In the genomic region with DNA sequence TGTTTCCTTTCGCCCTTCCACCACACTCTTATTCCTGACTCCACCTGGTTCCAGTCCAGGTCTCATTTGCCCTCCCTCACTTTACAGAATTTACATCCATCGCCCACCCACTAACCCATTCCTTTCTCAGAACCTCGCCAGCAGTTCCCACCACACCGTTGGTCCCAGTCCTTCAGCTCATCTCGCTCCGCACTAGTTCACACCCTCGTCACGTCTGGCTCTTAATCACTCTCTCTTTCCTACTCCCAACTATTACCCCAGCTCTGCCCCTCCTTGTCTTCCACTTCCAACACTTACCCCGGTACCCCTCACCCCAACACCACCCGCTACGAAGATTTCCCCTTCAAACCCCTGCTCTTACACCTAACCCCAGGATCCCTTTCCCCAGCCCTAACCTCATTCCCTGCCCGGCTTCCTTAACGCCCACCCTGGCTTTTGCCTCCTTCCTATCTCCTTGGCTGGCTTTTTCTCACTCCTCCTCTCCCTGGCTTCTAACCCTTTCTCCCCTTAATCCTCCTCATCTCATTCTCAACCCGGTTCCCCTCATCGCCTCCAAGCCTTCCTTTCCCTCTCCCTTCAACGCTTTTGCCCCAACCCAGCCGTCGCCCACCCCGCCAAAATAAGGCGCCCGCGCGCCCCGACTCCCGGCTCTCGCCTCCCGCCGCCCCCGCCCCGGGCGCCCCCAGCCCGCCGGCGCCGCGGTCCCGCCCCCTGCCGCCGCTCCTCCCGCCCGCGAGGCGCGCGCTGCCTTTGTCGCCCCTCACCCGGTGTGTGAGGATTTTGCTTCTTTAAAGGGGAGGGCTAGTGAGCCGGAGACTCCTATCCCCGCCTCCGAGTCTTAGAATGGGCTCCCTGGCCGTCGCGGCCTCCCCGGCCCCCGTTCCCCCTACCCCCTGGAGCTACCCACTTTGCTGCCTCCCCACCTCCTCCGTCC, we compare ENCODE assay signal across 8 cellular contexts. TPM values are rescaled to one million over a fixed set of nuclear protein-coding genes. Genes with fewer than 3 reads are reported as not detected.
DNase-seq lines count a peak whose midpoint lies in the region; ATAC-seq and TF ChIP-seq lines count a peak whose summit lies in the region.

No MANE protein-coding gene starts in this region.

- H3K36me3 ChIP-seq in CD4-positive, CD25-positive, alpha-beta regulatory T cell (ENCODE audit: control insufficient read depth, insufficient read depth, low read length), result no peaks in the 10 kb centered on the region
- H3K36me3 ChIP-seq in SK-N-MC (ENCODE audit: insufficient read depth, low read length) (no peaks in the 10 kb centered on the region), esophagus (ENCODE audit: control insufficient read depth in 2 of 2, insufficient read depth in 2 of 2, low read length in 1 of 2) (no peaks in the 10 kb centered on the region)

- H3K27ac Mint-ChIP-seq in CD4-positive, CD25-positive, alpha-beta regulatory T cell, result peak overlapping the region in 1 of 3 donors; percentile 83
- H3K27ac Mint-ChIP-seq in neural crest cell (ENCODE audit: unreplicated experiment), result no peak overlapping the region

- H3K27me3 Mint-ChIP-seq in CD4-positive, CD25-positive, alpha-beta regulatory T cell, result no peaks in the 10 kb centered on the region
- no peaks in the 10 kb centered on the region for H3K27me3 Mint-ChIP-seq in neural crest cell (ENCODE audit: low read depth)

- H3K9ac ChIP-seq in SK-N-MC (ENCODE audit: insufficient read length), result peak overlapping the region; percentile 73

- H3K36me3 Mint-ChIP-seq in CD4-positive, CD25-positive, alpha-beta regulatory T cell, result no peaks in the 10 kb centered on the region
- no peaks in the 10 kb centered on the region for H3K36me3 Mint-ChIP-seq in neural crest cell (ENCODE audit: low read depth)

- H3K4me1 Mint-ChIP-seq in CD4-positive, CD25-positive, alpha-beta regulatory T cell, result peaks cover 0 to 14% (median 10%) of the 10 kb centered on the region in 4 donors
- H3K4me1 Mint-ChIP-seq in neural crest cell, result peaks cover 16% of the 10 kb centered on the region

- peak overlapping the region; percentile 88 for H3K4me3 ChIP-seq in CD4-positive, CD25-positive, alpha-beta regulatory T cell (ENCODE audit: low read depth, low read length)
- H3K4me3 ChIP-seq in SK-N-MC (peak overlapping the region; percentile 83), esophagus (ENCODE audit: low read depth in 1 of 2, low read length in 2 of 2) (peak overlapping the region; percentile 75 to 78)

- peak overlapping the region; percentile 79 for H3K27ac ChIP-seq in CD4-positive, CD25-positive, alpha-beta regulatory T cell (ENCODE audit: insufficient read depth, low read length, poor library complexity, severe bottlenecking)
- H3K27ac ChIP-seq in SK-N-MC (no peak overlapping the region), esophagus (ENCODE audit: low read depth in 2 of 2, low read length in 1 of 2) (peak overlapping the region; percentile 9 to 60)

- peaks cover 24% of the 10 kb centered on the region for H3K4me1 ChIP-seq in CD4-positive, CD25-positive, alpha-beta regulatory T cell (ENCODE audit: control insufficient read depth, insufficient read depth, low read length, poor library complexity, severe bottlenecking)
- peaks cover 0 to 6% of the 10 kb centered on the region in 2 donors for H3K4me1 ChIP-seq in esophagus (ENCODE audit: control insufficient read depth in 2 of 2, insufficient read depth in 2 of 2, low read length in 1 of 2)

- DNase-seq in CD4-positive, CD25-positive, alpha-beta regulatory T cell, result no peak
- DNase-seq in SK-N-MC (ENCODE audit: low read depth, low spot score), result no peak
- peak; percentile 3 for DNase-seq in neural crest cell (ENCODE audit: low read depth, low spot score)
- no peak for DNase-seq in NCI-H446 (lab: John Stamatoyannopoulos, UW)
- DNase-seq in NK-92 (lab: John Stamatoyannopoulos, UW; ENCODE audit: unreplicated experiment), result no peak

- peak; percentile 41 to 45 for ATAC-seq in CD4-positive, CD25-positive, alpha-beta regulatory T cell (ENCODE audit: low read depth in 2 of 2)
- ATAC-seq in GM19328 (IDR thresholded peaks at IDR 0.05; ENCODE audit: unreplicated experiment) (peak; percentile 18), HG03354 (IDR thresholded peaks at IDR 0.05; ENCODE audit: poor library complexity, severe bottlenecking, unreplicated experiment) (peak; percentile 36)

- H3K4me3 Mint-ChIP-seq in CD4-positive, CD25-positive, alpha-beta regulatory T cell, result no peak overlapping the region
- no peak overlapping the region for H3K4me3 Mint-ChIP-seq in neural crest cell

- no peaks in the 10 kb centered on the region for H3K9me3 ChIP-seq in CD4-positive, CD25-positive, alpha-beta regulatory T cell (ENCODE audit: control insufficient read depth in 2 of 2, low read length in 2 of 2)
- no peaks in the 10 kb centered on the region for H3K9me3 ChIP-seq in SK-N-MC (ENCODE audit: low read depth, low read length)
- no peaks in the 10 kb centered on the region for H3K9me3 ChIP-seq in esophagus (ENCODE audit: control insufficient read depth in 2 of 2, insufficient read depth in 1 of 2, low read depth in 1 of 2, low read length in 1 of 2)

- TF ChIP-seq CTCF in neural crest cell (conservative IDR thresholded peaks at IDR 0.05), result no peak

- WGBS in esophagus, 2 donors, result 2 to 3% methylated on average over 48 to 56 of the region's 56 CpGs

- no peaks in the 10 kb centered on the region for H3K27me3 ChIP-seq in CD4-positive, CD25-positive, alpha-beta regulatory T cell (ENCODE audit: control insufficient read depth, insufficient read depth, low read length)
- H3K27me3 ChIP-seq in esophagus (ENCODE audit: control insufficient read depth in 1 of 2, insufficient read depth in 2 of 2, low read length in 2 of 2), result no peaks in the 10 kb centered on the region

- H3K9me3 Mint-ChIP-seq in CD4-positive, CD25-positive, alpha-beta regulatory T cell, result no peaks in the 10 kb centered on the region
- H3K9me3 Mint-ChIP-seq in neural crest cell, result no peaks in the 10 kb centered on the region

RNA-seq across cellular contexts. Expression of a gene that starts 0.5 kb away (rescaled TPM):
- total RNA-seq in CD4-positive, CD25-positive, alpha-beta regulatory T cell, result 2.9 TPM
- 1 to 10 TPM in 1 of 4 donors, under 1 TPM in 3; 0.34 to 1.0 (median 0.47) TPM for polyA plus RNA-seq in CD4-positive, CD25-positive, alpha-beta regulatory T cell
- polyA plus RNA-seq in esophagus, result 1 to 10 TPM in 1 of 2 donors, under 1 TPM in 1; 0.69 to 1.0 TPM
- 25.1 and 29.0 TPM in 2 replicates for total RNA-seq in neural crest cell

RNA-seq across cellular contexts. Expression of a gene that starts 26.3 kb away (rescaled TPM):
- total RNA-seq in CD4-positive, CD25-positive, alpha-beta regulatory T cell, result 4.3 TPM
- polyA plus RNA-seq in CD4-positive, CD25-positive, alpha-beta regulatory T cell, result 1 to 10 TPM; 3.0 to 7.9 (median 6.1) TPM
- polyA plus RNA-seq in esophagus, result 1 to 10 TPM; 7.1 to 8.0 TPM
- 34.8 and 37.5 TPM in 2 replicates for total RNA-seq in neural crest cell

RNA-seq across cellular contexts. Expression of a gene that starts 26.7 kb away (rescaled TPM):
- total RNA-seq in CD4-positive, CD25-positive, alpha-beta regulatory T cell, result 1.8 TPM
- 1 to 10 TPM; 5.0 to 7.6 (median 5.9) TPM for polyA plus RNA-seq in CD4-positive, CD25-positive, alpha-beta regulatory T cell
- 10 to 100 TPM in 1 of 2 donors, 1 to 10 TPM in 1; 6.0 to 14.2 TPM for polyA plus RNA-seq in esophagus
- 50.8 and 55.5 TPM in 2 replicates for total RNA-seq in neural crest cell

RNA-seq across cellular contexts. Expression of a gene that starts 47.0 kb away (rescaled TPM):
- 319 TPM for total RNA-seq in CD4-positive, CD25-positive, alpha-beta regulatory T cell
- 100 to 1,000 TPM; 246 to 564 (median 389) TPM for polyA plus RNA-seq in CD4-positive, CD25-positive, alpha-beta regulatory T cell
- 10 to 100 TPM; 24.6 to 30.4 TPM for polyA plus RNA-seq in esophagus
- 21.7 and 24.4 TPM in 2 replicates for total RNA-seq in neural crest cell

Comparison
In these comparisons a context has a peak if more than half of its experiments do, and no peak if none do; other contexts are left out.
1. RNA of a gene that starts 26.7 kb away (total RNA-seq): 50.8 to 55.5 TPM in neural crest cell; 1.8 TPM in CD4-positive, CD25-positive, alpha-beta regulatory T cell (single experiment); every median in the first group is over 10 times any median in the second.
2. Peak in every context shown above with its lines, with median percentiles within 50 percentile points of each other: ATAC-seq and H3K4me3 ChIP-seq.